1 cellular context compared by ENCODE assay signal in the genomic region with DNA sequence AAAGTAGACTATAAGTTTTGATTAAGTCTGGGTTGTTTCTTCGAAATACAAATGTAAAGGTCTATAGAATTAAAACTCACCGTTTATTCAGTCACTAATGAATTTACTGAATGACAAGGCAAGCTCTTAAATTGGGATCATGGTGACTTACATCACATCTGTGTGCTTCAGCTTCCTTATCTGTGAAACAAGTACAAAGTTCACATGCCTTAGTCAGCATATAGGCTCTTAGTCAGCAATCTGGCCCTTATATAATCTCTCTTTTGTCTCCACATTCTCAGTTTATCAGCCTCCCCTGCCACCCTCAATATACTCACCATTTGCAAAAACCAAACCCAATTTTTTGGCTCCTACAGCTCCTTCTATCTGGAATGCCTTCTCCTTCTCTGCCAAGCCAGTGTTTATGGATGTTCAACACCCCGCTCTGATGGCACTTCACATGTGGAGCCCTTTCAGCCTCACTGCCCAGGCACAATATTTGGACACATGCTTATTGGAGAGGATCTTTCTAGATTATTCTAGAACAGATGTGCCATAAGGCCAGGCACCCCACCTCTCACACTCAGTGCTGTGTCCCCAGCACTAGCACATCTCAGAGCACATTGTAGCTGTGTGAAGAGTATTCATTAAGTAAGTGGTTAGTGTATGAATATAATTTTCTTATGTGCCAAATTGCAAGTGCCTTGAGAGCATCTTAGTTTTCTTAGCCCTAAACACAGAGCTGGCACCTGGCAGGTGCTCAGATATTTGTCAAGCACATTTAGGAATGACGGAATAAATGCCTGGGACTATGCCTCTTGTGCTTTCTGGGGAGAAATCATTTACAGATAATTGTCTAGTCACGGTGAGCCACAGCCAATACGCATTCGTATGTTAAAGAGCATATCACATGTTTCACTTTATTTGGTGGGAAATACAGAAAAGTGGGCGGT.
A peak's percentile ranks its signal among the peaks of the same experiment; 100 is the strongest.
TF ChIP-seq lines count a peak whose summit lies in the region.

No MANE protein-coding gene starts in this region.

TF ChIP-seq in HepG2, 621 proteins besides CTCF, POLR2A, EP300 and RAD21 (continued from another document and continues in another):
- TF ChIP-seq, protein P1, sequence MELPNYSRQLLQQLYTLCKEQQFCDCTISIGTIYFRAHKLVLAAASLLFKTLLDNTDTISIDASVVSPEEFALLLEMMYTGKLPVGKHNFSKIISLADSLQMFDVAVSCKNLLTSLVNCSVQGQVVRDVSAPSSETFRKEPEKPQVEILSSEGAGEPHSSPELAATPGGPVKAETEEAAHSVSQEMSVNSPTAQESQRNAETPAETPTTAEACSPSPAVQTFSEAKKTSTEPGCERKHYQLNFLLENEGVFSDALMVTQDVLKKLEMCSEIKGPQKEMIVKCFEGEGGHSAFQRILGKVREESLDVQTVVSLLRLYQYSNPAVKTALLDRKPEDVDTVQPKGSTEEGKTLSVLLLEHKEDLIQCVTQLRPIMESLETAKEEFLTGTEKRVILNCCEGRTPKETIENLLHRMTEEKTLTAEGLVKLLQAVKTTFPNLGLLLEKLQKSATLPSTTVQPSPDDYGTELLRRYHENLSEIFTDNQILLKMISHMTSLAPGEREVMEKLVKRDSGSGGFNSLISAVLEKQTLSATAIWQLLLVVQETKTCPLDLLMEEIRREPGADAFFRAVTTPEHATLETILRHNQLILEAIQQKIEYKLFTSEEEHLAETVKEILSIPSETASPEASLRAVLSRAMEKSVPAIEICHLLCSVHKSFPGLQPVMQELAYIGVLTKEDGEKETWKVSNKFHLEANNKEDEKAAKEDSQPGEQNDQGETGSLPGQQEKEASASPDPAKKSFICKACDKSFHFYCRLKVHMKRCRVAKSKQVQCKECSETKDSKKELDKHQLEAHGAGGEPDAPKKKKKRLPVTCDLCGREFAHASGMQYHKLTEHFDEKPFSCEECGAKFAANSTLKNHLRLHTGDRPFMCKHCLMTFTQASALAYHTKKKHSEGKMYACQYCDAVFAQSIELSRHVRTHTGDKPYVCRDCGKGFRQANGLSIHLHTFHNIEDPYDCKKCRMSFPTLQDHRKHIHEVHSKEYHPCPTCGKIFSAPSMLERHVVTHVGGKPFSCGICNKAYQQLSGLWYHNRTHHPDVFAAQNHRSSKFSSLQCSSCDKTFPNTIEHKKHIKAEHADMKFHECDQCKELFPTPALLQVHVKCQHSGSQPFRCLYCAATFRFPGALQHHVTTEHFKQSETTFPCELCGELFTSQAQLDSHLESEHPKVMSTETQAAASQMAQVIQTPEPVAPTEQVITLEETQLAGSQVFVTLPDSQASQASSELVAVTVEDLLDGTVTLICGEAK (IDR thresholded peaks at IDR 0.05): no peak
- TF ChIP-seq, protein P1 (CRISPR knock-in tag; IDR thresholded peaks at IDR 0.05): no peak
- TF ChIP-seq PBX2 (CRISPR knock-in tag; IDR thresholded peaks at IDR 0.05): no peak
- no peak for TF ChIP-seq ZNF678 (CRISPR knock-in tag; IDR thresholded peaks at IDR 0.05)
- no peak for TF ChIP-seq TEAD2 (CRISPR knock-in tag; IDR thresholded peaks at IDR 0.05)
- no peak; the same call in 1 of the 2 replicates for TF ChIP-seq CREB1 (IDR thresholded peaks at IDR 0.05)
- TF ChIP-seq CREB1 (CRISPR knock-in tag; IDR thresholded peaks at IDR 0.05): peak; percentile 31; the same call in 1 of the 2 replicates
- TF ChIP-seq, protein P2, sequence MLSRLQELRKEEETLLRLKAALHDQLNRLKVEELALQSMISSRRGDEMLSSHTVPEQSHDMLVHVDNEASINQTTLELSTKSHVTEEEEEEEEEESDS (CRISPR knock-in tag; IDR thresholded peaks at IDR 0.05; ENCODE audit: borderline replicate concordance): no peak
- 0 out of 2 replicates have a peak, but pooled peaks have one; percentile 26 for TF ChIP-seq ZNF629 (CRISPR knock-in tag; conservative IDR thresholded peaks at IDR 0.05)
- TF ChIP-seq SUZ12 (IDR thresholded peaks at IDR 0.05; ENCODE audit: low read depth, low read length): no peak
- TF ChIP-seq IKZF4 (CRISPR knock-in tag; IDR thresholded peaks at IDR 0.05; ENCODE audit: borderline replicate concordance, low read depth, not compliant biosample characterization): no peak
- no peak for TF ChIP-seq BORCS8-MEF2B (CRISPR knock-in tag; IDR thresholded peaks at IDR 0.05)
- TF ChIP-seq, protein P3, sequence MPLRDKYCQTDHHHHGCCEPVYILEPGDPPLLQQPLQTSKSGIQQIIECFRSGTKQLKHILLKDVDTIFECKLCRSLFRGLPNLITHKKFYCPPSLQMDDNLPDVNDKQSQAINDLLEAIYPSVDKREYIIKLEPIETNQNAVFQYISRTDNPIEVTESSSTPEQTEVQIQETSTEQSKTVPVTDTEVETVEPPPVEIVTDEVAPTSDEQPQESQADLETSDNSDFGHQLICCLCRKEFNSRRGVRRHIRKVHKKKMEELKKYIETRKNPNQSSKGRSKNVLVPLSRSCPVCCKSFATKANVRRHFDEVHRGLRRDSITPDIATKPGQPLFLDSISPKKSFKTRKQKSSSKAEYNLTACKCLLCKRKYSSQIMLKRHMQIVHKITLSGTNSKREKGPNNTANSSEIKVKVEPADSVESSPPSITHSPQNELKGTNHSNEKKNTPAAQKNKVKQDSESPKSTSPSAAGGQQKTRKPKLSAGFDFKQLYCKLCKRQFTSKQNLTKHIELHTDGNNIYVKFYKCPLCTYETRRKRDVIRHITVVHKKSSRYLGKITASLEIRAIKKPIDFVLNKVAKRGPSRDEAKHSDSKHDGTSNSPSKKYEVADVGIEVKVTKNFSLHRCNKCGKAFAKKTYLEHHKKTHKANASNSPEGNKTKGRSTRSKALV (CRISPR knock-in tag; IDR thresholded peaks at IDR 0.05): no peak
- TF ChIP-seq DPF2 (CRISPR knock-in tag; IDR thresholded peaks at IDR 0.05; ENCODE audit: borderline replicate concordance, low read depth): peak; percentile 79
- TF ChIP-seq SNAPC2 (CRISPR knock-in tag; IDR thresholded peaks at IDR 0.05): no peak
- no peak for TF ChIP-seq NFATC3 (CRISPR knock-in tag; IDR thresholded peaks at IDR 0.05)
- TF ChIP-seq ZNF878 (CRISPR knock-in tag; IDR thresholded peaks at IDR 0.05): 0 out of 2 replicates have a peak, but pooled peaks have one; percentile 34
- TF ChIP-seq CBX1 (IDR thresholded peaks at IDR 0.05; ENCODE audit: low read depth): no peak
- TF ChIP-seq PHF21A (CRISPR knock-in tag; IDR thresholded peaks at IDR 0.05): peak; percentile 55; the same call in 1 of the 2 replicates
- TF ChIP-seq SRSF9 (IDR thresholded peaks at IDR 0.05; ENCODE audit: borderline replicate concordance, insufficient read depth, low read depth, low read length, poor library complexity, severe bottlenecking): no peak
- TF ChIP-seq ZNF350 (CRISPR knock-in tag; IDR thresholded peaks at IDR 0.05; ENCODE audit: borderline replicate concordance, low read depth): no peak
- TF ChIP-seq ZFP1 (CRISPR knock-in tag; IDR thresholded peaks at IDR 0.05): no peak
- TF ChIP-seq ETS1 (CRISPR knock-in tag; IDR thresholded peaks at IDR 0.05): no peak
- TF ChIP-seq ZNF546 (CRISPR knock-in tag; conservative IDR thresholded peaks at IDR 0.05): no peak
- peak; percentile 63; the same call in 1 of the 2 replicates for TF ChIP-seq NFE2L2 (IDR thresholded peaks at IDR 0.05; ENCODE audit: low read length)
- TF ChIP-seq, protein P4, sequence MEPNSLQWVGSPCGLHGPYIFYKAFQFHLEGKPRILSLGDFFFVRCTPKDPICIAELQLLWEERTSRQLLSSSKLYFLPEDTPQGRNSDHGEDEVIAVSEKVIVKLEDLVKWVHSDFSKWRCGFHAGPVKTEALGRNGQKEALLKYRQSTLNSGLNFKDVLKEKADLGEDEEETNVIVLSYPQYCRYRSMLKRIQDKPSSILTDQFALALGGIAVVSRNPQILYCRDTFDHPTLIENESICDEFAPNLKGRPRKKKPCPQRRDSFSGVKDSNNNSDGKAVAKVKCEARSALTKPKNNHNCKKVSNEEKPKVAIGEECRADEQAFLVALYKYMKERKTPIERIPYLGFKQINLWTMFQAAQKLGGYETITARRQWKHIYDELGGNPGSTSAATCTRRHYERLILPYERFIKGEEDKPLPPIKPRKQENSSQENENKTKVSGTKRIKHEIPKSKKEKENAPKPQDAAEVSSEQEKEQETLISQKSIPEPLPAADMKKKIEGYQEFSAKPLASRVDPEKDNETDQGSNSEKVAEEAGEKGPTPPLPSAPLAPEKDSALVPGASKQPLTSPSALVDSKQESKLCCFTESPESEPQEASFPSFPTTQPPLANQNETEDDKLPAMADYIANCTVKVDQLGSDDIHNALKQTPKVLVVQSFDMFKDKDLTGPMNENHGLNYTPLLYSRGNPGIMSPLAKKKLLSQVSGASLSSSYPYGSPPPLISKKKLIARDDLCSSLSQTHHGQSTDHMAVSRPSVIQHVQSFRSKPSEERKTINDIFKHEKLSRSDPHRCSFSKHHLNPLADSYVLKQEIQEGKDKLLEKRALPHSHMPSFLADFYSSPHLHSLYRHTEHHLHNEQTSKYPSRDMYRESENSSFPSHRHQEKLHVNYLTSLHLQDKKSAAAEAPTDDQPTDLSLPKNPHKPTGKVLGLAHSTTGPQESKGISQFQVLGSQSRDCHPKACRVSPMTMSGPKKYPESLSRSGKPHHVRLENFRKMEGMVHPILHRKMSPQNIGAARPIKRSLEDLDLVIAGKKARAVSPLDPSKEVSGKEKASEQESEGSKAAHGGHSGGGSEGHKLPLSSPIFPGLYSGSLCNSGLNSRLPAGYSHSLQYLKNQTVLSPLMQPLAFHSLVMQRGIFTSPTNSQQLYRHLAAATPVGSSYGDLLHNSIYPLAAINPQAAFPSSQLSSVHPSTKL (CRISPR knock-in tag; IDR thresholded peaks at IDR 0.05): peak; percentile 99
- TF ChIP-seq KDM6A (CRISPR knock-in tag; IDR thresholded peaks at IDR 0.05; ENCODE audit: low read depth): 0 out of 2 replicates have a peak, but pooled peaks have one; percentile 22
- TF ChIP-seq, protein P5, sequence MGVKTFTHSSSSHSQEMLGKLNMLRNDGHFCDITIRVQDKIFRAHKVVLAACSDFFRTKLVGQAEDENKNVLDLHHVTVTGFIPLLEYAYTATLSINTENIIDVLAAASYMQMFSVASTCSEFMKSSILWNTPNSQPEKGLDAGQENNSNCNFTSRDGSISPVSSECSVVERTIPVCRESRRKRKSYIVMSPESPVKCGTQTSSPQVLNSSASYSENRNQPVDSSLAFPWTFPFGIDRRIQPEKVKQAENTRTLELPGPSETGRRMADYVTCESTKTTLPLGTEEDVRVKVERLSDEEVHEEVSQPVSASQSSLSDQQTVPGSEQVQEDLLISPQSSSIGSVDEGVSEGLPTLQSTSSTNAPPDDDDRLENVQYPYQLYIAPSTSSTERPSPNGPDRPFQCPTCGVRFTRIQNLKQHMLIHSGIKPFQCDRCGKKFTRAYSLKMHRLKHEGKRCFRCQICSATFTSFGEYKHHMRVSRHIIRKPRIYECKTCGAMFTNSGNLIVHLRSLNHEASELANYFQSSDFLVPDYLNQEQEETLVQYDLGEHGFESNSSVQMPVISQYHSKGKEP (CRISPR knock-in tag; IDR thresholded peaks at IDR 0.05): no peak
- TF ChIP-seq ZNF776 (CRISPR knock-in tag; IDR thresholded peaks at IDR 0.05): no peak
- no peak for TF ChIP-seq ZNF564 (CRISPR knock-in tag; IDR thresholded peaks at IDR 0.05)
- peak; percentile 32; the same call in 1 of the 2 replicates for TF ChIP-seq RFX5 (IDR thresholded peaks at IDR 0.05; ENCODE audit: low read depth, low read length)
- TF ChIP-seq THAP7 (CRISPR knock-in tag; IDR thresholded peaks at IDR 0.05): no peak
- TF ChIP-seq KAT7 (CRISPR knock-in tag; IDR thresholded peaks at IDR 0.05; ENCODE audit: borderline replicate concordance): no peak
- TF ChIP-seq ZNF552 (CRISPR knock-in tag; IDR thresholded peaks at IDR 0.05; ENCODE audit: borderline replicate concordance): no peak
